2 cellular contexts compared by ENCODE assay signal in the genomic region with DNA sequence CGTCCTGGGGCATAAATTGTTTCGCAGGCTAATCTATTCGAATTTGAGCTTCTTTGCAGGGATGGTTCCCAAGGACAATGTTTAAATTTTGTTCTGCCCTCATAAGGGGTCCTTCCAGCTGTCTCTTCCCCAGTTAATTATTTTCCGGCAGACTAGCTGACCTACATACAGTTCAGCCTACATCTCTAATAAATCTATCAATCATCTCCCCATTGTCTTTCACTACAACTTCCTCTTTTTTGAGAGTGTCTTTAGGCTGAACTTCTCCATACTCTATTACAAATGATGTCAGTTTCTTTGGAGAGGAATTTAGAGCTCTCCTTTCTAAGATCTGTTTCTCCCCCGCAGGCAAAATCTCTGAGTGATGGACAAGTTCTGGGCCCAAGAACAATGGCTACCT.
TF ChIP-seq lines count a peak whose summit lies in the region.

No MANE protein-coding gene starts in this region.

TF ChIP-seq in GM23338, 12 proteins besides CTCF, POLR2A, EP300 and RAD21 (continues in another document):
- TF ChIP-seq, protein P1, sequence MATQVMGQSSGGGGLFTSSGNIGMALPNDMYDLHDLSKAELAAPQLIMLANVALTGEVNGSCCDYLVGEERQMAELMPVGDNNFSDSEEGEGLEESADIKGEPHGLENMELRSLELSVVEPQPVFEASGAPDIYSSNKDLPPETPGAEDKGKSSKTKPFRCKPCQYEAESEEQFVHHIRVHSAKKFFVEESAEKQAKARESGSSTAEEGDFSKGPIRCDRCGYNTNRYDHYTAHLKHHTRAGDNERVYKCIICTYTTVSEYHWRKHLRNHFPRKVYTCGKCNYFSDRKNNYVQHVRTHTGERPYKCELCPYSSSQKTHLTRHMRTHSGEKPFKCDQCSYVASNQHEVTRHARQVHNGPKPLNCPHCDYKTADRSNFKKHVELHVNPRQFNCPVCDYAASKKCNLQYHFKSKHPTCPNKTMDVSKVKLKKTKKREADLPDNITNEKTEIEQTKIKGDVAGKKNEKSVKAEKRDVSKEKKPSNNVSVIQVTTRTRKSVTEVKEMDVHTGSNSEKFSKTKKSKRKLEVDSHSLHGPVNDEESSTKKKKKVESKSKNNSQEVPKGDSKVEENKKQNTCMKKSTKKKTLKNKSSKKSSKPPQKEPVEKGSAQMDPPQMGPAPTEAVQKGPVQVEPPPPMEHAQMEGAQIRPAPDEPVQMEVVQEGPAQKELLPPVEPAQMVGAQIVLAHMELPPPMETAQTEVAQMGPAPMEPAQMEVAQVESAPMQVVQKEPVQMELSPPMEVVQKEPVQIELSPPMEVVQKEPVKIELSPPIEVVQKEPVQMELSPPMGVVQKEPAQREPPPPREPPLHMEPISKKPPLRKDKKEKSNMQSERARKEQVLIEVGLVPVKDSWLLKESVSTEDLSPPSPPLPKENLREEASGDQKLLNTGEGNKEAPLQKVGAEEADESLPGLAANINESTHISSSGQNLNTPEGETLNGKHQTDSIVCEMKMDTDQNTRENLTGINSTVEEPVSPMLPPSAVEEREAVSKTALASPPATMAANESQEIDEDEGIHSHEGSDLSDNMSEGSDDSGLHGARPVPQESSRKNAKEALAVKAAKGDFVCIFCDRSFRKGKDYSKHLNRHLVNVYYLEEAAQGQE (IDR thresholded peaks at IDR 0.05; ENCODE audit: unreplicated experiment), result no peak
- TF ChIP-seq ZNF462 (CRISPR knock-in tag; IDR thresholded peaks at IDR 0.05) (no peak), EZH2 (IDR thresholded peaks at IDR 0.05; ENCODE audit: low read depth, unreplicated experiment) (no peak), STAT1 (IDR thresholded peaks at IDR 0.05; ENCODE audit: unreplicated experiment) (no peak), NANOG (IDR thresholded peaks at IDR 0.05; ENCODE audit: borderline replicate concordance) (no peak), ETS1 (IDR thresholded peaks at IDR 0.05) (no peak), EZH2phosphoT487 (IDR thresholded peaks at IDR 0.05; ENCODE audit: unreplicated experiment) (no peak), POLR2AphosphoS5 (IDR thresholded peaks at IDR 0.05; ENCODE audit: low read depth) (no peak), CREB1 (CRISPR knock-in tag; IDR thresholded peaks at IDR 0.05; ENCODE audit: low read depth) (no peak), ZNF114 (CRISPR knock-in tag; IDR thresholded peaks at IDR 0.05) (no peak)

TF ChIP-seq in GM12878, 131 proteins besides CTCF, POLR2A, EP300 and RAD21 (continued from another document):
- TF ChIP-seq, protein P1 (IDR thresholded peaks at IDR 0.05; ENCODE audit: low read depth, low read length), result no peak
- no peak for TF ChIP-seq WRNIP1 (IDR thresholded peaks at IDR 0.05; ENCODE audit: borderline replicate concordance, low read depth, low read length)
- TF ChIP-seq, protein P2, sequence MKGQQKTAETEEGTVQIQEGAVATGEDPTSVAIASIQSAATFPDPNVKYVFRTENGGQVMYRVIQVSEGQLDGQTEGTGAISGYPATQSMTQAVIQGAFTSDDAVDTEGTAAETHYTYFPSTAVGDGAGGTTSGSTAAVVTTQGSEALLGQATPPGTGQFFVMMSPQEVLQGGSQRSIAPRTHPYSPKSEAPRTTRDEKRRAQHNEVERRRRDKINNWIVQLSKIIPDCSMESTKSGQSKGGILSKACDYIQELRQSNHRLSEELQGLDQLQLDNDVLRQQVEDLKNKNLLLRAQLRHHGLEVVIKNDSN (IDR thresholded peaks at IDR 0.05; ENCODE audit: borderline replicate concordance, extremely low read length, insufficient read depth, low read depth, low read length), result no peak
- no peak for TF ChIP-seq ZNF384 (IDR thresholded peaks at IDR 0.05; ENCODE audit: borderline replicate concordance, low read depth, low read length)
- no peak for TF ChIP-seq ZNF207 (IDR thresholded peaks at IDR 0.05; ENCODE audit: borderline replicate concordance)
- TF ChIP-seq NR2C1 (IDR thresholded peaks at IDR 0.05), result no peak
- TF ChIP-seq MEF2A (IDR thresholded peaks at IDR 0.05; ENCODE audit: insufficient read depth, low read depth, low read length), result no peak
- no peak for TF ChIP-seq KLF5 (IDR thresholded peaks at IDR 0.05; ENCODE audit: partially characterized antibody)
